13 cellular contexts compared by ENCODE assay signal in the genomic region with DNA sequence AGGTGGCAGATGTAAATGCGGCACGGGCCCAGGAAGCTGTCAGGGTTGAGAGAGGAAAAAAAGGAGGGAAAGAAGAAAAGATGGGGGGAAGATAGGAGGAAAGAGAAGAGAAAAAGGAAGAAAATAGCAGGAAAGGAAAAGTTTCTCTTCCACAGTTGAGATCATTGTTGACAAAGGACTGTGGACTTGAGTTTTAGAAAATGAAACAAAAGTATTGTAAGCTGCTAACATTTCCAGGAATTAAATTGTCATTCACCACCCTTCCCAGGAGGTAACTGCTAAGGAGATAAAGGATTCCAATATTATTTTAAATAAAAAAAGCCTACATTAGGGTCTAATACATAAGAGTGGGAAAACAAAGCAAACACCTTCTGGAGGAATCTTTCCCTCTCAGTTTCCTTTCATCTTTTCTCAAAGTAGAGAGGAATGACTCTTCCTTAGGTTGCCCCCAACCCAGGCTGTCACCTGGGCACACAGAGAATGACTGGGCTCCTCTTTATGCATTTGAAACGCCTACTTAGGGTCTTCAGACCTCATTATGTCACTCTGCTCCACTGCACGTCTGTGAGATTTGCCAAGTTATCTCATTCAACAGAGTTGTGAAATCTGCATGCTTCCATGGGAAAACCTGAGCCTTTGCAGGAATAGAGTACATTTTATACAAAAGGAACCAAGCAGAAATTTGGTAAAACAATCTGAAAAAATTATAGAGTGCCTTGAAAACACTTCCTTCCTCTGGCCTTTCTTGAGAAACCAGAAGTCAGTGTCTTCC.
DNase-seq lines count a peak whose midpoint lies in the region; ATAC-seq and TF ChIP-seq lines count a peak whose summit lies in the region.
"Had no signal": no experiment of that assay in that cellular context is flagged by ENCODE, and none has a peak within 500 bp of the region (broad histone marks: within the 10 kb centered on the region; RNA-seq: fewer than 3 reads in every experiment).

No MANE protein-coding gene starts in this region.

- no peak overlapping the region for H3K4me3 ChIP-seq in fibroblast of villous mesenchyme (ENCODE audit: low read depth, low read length)
- H3K4me3 ChIP-seq in skeletal muscle tissue (ENCODE audit: low read length in 3 of 3), result peak overlapping the region in 1 of 3 donors; percentile 16
- H3K4me3 ChIP-seq in thyroid gland (replicated peaks in 1 of 3), result no peak overlapping the region
- H3K4me3 ChIP-seq: tibial nerve had no signal

- peak overlapping the region; percentile 84 for H3K27ac Mint-ChIP-seq in activated T-cell treated with anti-CD3 and anti-CD28 coated beads, Interleukin-2, amount 50 U/mL, for 24 hours
- H3K27ac Mint-ChIP-seq in activated naive CD4-positive, alpha-beta T cell treated with anti-CD3 and anti-CD28 coated beads, Interleukin-2, amount 50 U/mL, for 72 hours, result peak overlapping the region; percentile 86

- H3K27ac ChIP-seq in skeletal muscle tissue (ENCODE audit: low read depth, low read length) (peak overlapping the region; percentile 15), thyroid gland (peak overlapping the region in 1 of 3 donors; percentile 14)
- H3K27ac ChIP-seq: tibial nerve had no signal

- DNase-seq in activated T-cell treated with anti-CD3 and anti-CD28 coated beads, Interleukin-2, amount 50 U/mL, for 24 hours, result no peak
- DNase-seq in activated T-cell treated with anti-CD3 and anti-CD28 coated beads, Interleukin-2, amount 50 U/mL, for 1 hour, result no peak
- no peak for DNase-seq in activated naive CD4-positive, alpha-beta T cell treated with anti-CD3 and anti-CD28 coated beads, Interleukin-2, amount 50 U/mL, for 72 hours (ENCODE audit: low spot score in 2 of 2)
- DNase-seq in fibroblast of villous mesenchyme (ENCODE audit: low read depth), result peak; percentile 54
- no peak for DNase-seq in stimulated activated CD4-positive, alpha-beta T cell treated with anti-CD3 and anti-CD28 coated beads, Interleukin-12 subunit alpha, Interleukin-12 subunit beta, amount 100 ng/mL, for 4 hours
- DNase-seq in AG20443 (ENCODE audit: low spot score), result no peak
- no peak for DNase-seq in thyroid gland
- DNase-seq: AML-193; effector memory CD4-positive, alpha-beta T cell; NCI-H1092 treated with DMSO at 0.1 percent for 48 hours; NK-92 treated with Interleukin-12 subunit alpha and Interleukin-12 subunit beta, amount 100 ng/mL, for 24 hours had no signal

- intact Hi-C loops in thyroid gland (cut with DNase I), result no loop called here

- peaks cover 88% of the 10 kb centered on the region for H3K4me1 Mint-ChIP-seq in activated T-cell treated with anti-CD3 and anti-CD28 coated beads, Interleukin-2, amount 50 U/mL, for 24 hours (ENCODE audit: low read depth)

- H3K36me3 Mint-ChIP-seq in activated T-cell treated with anti-CD3 and anti-CD28 coated beads, Interleukin-2, amount 50 U/mL, for 24 hours (ENCODE audit: low read depth), result no peaks in the 10 kb centered on the region
- H3K36me3 Mint-ChIP-seq in activated naive CD4-positive, alpha-beta T cell treated with anti-CD3 and anti-CD28 coated beads, Interleukin-2, amount 50 U/mL, for 72 hours, result peaks cover 3 to 16% of the 10 kb centered on the region in 2 donors

- H3K27me3 Mint-ChIP-seq in activated T-cell treated with anti-CD3 and anti-CD28 coated beads, Interleukin-2, amount 50 U/mL, for 24 hours, result no peaks in the 10 kb centered on the region

- WGBS in thyroid gland, 2 donors, result 53 to 58% methylated on average over 4 of the region's 4 CpGs

- H3K4me3 Mint-ChIP-seq in activated T-cell treated with anti-CD3 and anti-CD28 coated beads, Interleukin-2, amount 50 U/mL, for 24 hours, result peak overlapping the region; percentile 51

- H3K9me3 Mint-ChIP-seq in activated T-cell treated with anti-CD3 and anti-CD28 coated beads, Interleukin-2, amount 50 U/mL, for 24 hours, result no peaks in the 10 kb centered on the region
- H3K9me3 Mint-ChIP-seq in activated naive CD4-positive, alpha-beta T cell treated with anti-CD3 and anti-CD28 coated beads, Interleukin-2, amount 50 U/mL, for 72 hours, result peaks cover 5 to 11% of the 10 kb centered on the region in 2 donors

- H3K9me3 ChIP-seq in skeletal muscle tissue (ENCODE audit: control insufficient read depth in 3 of 3, low read length in 3 of 3), result no peaks in the 10 kb centered on the region
- no peaks in the 10 kb centered on the region for H3K9me3 ChIP-seq in thyroid gland
- H3K9me3 ChIP-seq: tibial nerve had no signal

- no peak for TF ChIP-seq POLR2A in thyroid gland (IDR thresholded peaks at IDR 0.05)

- H3K9ac ChIP-seq in skeletal muscle tissue (ENCODE audit: low read depth in 1 of 3, low read length in 3 of 3), result no peak overlapping the region

- H3K27me3 ChIP-seq in skeletal muscle tissue (ENCODE audit: control insufficient read depth in 3 of 3, insufficient read depth in 3 of 3, low read length in 3 of 3) (no peaks in the 10 kb centered on the region), thyroid gland (no peaks in the 10 kb centered on the region)
- H3K27me3 ChIP-seq: tibial nerve had no signal

- H3K4me1 ChIP-seq in skeletal muscle tissue (ENCODE audit: control insufficient read depth in 3 of 3, insufficient read depth in 3 of 3, low read length in 3 of 3) (peaks cover 7 to 37% (median 23%) of the 10 kb centered on the region in 3 donors), thyroid gland (peaks cover 19 to 31% of the 10 kb centered on the region in 2 donors)

- TF ChIP-seq CTCF in fibroblast of villous mesenchyme (IDR thresholded peaks at IDR 0.05; ENCODE audit: insufficient read depth, low read depth, low read length) (no peak), thyroid gland (IDR thresholded peaks at IDR 0.05) (no peak)

- H3K36me3 ChIP-seq in skeletal muscle tissue (ENCODE audit: control insufficient read depth in 3 of 3, insufficient read depth in 3 of 3, low read length in 3 of 3) (no peaks in the 10 kb centered on the region), thyroid gland (no peaks in the 10 kb centered on the region)
- H3K36me3 ChIP-seq: tibial nerve had no signal

- ATAC-seq in activated naive CD4-positive, alpha-beta T cell treated with anti-CD3 and anti-CD28 coated beads, Interleukin-2, amount 50 U/mL, for 72 hours, result peak in 1 of 2 donors; percentile 11
